ENCODE assay signal across 8 cellular contexts in the genomic region with DNA sequence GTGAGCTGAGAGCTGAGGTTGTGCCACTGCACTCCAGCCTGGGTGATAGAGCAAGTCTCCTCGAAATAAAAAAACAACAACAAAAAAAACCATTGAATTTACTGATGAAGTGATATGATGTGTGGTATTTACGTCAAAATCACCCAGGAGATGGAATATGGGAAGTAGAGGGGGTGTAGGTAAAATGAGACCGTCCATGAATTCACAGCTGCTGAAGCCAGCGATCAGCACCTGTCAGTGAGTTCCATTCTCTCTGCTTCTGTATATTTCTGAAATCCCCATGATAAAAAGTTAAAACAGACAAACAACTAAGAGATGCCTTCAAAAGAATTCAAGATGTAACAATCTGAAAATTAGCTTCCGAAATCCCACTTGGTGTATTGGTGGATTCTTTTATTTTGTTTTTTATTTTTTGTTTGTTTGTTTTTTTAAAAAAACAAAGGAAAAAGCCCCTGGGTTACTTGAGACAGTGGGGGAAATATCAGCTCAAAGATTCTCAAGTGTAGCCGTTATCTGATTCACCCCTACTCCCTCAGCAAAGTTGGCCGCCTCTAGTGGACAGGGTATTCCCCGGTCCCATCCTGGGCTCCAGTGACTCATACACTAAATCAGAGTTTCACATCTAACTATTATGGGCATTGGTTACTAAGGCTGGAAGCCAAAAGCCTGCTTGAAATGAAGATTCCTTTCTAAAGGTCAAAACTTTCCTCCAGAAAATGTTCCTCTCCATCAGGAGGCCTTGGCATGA.
A peak's percentile ranks its signal among the peaks of the same experiment; 100 is the strongest.
DNase-seq lines count a peak whose midpoint lies in the region; ATAC-seq lines count a peak whose summit lies in the region.

No MANE protein-coding gene starts in this region.

- H2AFZ ChIP-seq in trophoblast cell (ENCODE audit: insufficient read depth, low read length, poor library complexity) = no peak overlapping the region

- H3K27ac ChIP-seq in trophoblast cell (ENCODE audit: low read depth, low read length) = no peak overlapping the region

- no peak overlapping the region for H3K23ac ChIP-seq in trophoblast cell (ENCODE audit: low read length)

- ATAC-seq in GM19463 (IDR thresholded peaks at IDR 0.05; ENCODE audit: unreplicated experiment) (peak; percentile 92), HG03469 (IDR thresholded peaks at IDR 0.05; ENCODE audit: unreplicated experiment) (peak; percentile 71)
- peak; percentile 97 for ATAC-seq in activated naive CD8-positive, alpha-beta T cell treated with anti-CD3 and anti-CD28 coated beads, Interleukin-2, amount 50 U/mL, for 24 hours

- no peak overlapping the region for H2BK12ac ChIP-seq in trophoblast cell (ENCODE audit: low read length)

- H3K79me2 ChIP-seq in trophoblast cell (ENCODE audit: control insufficient read depth, insufficient read depth, low read length, poor library complexity) = no peaks in the 10 kb centered on the region

- no peaks in the 10 kb centered on the region for H3K27me3 ChIP-seq in trophoblast cell (ENCODE audit: insufficient read depth, low read length)

- H3K36me3 ChIP-seq in trophoblast cell (ENCODE audit: control insufficient read depth in 1 of 2, insufficient read depth in 2 of 2, low read length in 2 of 2) = no peaks in the 10 kb centered on the region

- peak; percentile 84 for DNase-seq in GM03348 (ENCODE audit: low spot score)
- DNase-seq in activated naive CD8-positive, alpha-beta T cell treated with anti-CD3 and anti-CD28 coated beads, Interleukin-2, amount 50 U/mL, for 24 hours = peak; percentile 59
- peak; percentile 83 to 86 for DNase-seq in trophoblast cell
- DNase-seq in NCI-H1417 treated with DMSO at 0.1 percent for 48 hours (lab: John Stamatoyannopoulos, UW) = no peak
- no peak for DNase-seq in NOMO-1 (lab: John Stamatoyannopoulos, UW; ENCODE audit: unreplicated experiment in 2 of 2)
- no peak for DNase-seq in mesenteric fat pad (ENCODE audit: low spot score)

- no peak overlapping the region for H3K14ac ChIP-seq in trophoblast cell (ENCODE audit: low read length)

- no peak overlapping the region for H4K91ac ChIP-seq in trophoblast cell (ENCODE audit: low read depth, low read length)

- H3K4me3 ChIP-seq in trophoblast cell (ENCODE audit: low read depth, low read length) = no peak overlapping the region

- no peaks in the 10 kb centered on the region for H3K9me3 ChIP-seq in trophoblast cell (ENCODE audit: insufficient read depth, low read depth, low read length)

- H3K9ac ChIP-seq in trophoblast cell (ENCODE audit: low read length) = no peak overlapping the region

- peak overlapping the region; percentile 90 for H3K27ac Mint-ChIP-seq in activated naive CD8-positive, alpha-beta T cell treated with anti-CD3 and anti-CD28 coated beads, Interleukin-2, amount 50 U/mL, for 24 hours

- H3K79me1 ChIP-seq in trophoblast cell (ENCODE audit: low read length) = no peaks in the 10 kb centered on the region

- no peak overlapping the region for H2AK5ac ChIP-seq in trophoblast cell (ENCODE audit: low read length)

- no peak overlapping the region for H2BK120ac ChIP-seq in trophoblast cell (ENCODE audit: insufficient read depth, low read length, poor library complexity)

- no CpG with 5 or more reads among the region's 8 CpGs for WGBS in trophoblast cell (ENCODE audit: extremely low coverage, insufficient coverage, insufficient read length)

- no peak overlapping the region for H3K4me3 Mint-ChIP-seq in activated naive CD8-positive, alpha-beta T cell treated with anti-CD3 and anti-CD28 coated beads, Interleukin-2, amount 50 U/mL, for 24 hours

- H3K4ac ChIP-seq in trophoblast cell (ENCODE audit: low read depth, low read length) = no peak overlapping the region

- H3K36me3 Mint-ChIP-seq in activated naive CD8-positive, alpha-beta T cell treated with anti-CD3 and anti-CD28 coated beads, Interleukin-2, amount 50 U/mL, for 24 hours (ENCODE audit: low read depth) = no peaks in the 10 kb centered on the region

- H4K12ac ChIP-seq in trophoblast cell (ENCODE audit: low read depth, low read length) = no peak overlapping the region

- H3K4me2 ChIP-seq in trophoblast cell (ENCODE audit: low read length) = no peak overlapping the region

- no peak overlapping the region for H4K8ac ChIP-seq in trophoblast cell (ENCODE audit: low read depth, low read length)

- H3K4me1 ChIP-seq in trophoblast cell (ENCODE audit: control insufficient read depth in 1 of 2, insufficient read depth in 2 of 2, low read length in 2 of 2) = no peaks in the 10 kb centered on the region

- no peak overlapping the region for H2BK5ac ChIP-seq in trophoblast cell (ENCODE audit: low read depth, low read length, poor library complexity)

- no peaks in the 10 kb centered on the region for H3K27me3 Mint-ChIP-seq in activated naive CD8-positive, alpha-beta T cell treated with anti-CD3 and anti-CD28 coated beads, Interleukin-2, amount 50 U/mL, for 24 hours

- peaks cover 46% of the 10 kb centered on the region for H3K4me1 Mint-ChIP-seq in activated naive CD8-positive, alpha-beta T cell treated with anti-CD3 and anti-CD28 coated beads, Interleukin-2, amount 50 U/mL, for 24 hours

- no peaks in the 10 kb centered on the region for H3K9me3 Mint-ChIP-seq in activated naive CD8-positive, alpha-beta T cell treated with anti-CD3 and anti-CD28 coated beads, Interleukin-2, amount 50 U/mL, for 24 hours

- H3K18ac ChIP-seq in trophoblast cell (ENCODE audit: low read length) = no peak overlapping the region

Comparison
In these comparisons a context has a peak if more than half of its experiments do, and no peak if none do; other contexts are left out.
1. DNase-seq: peak in GM03348 (single experiment), activated naive CD8-positive, alpha-beta T cell treated with anti-CD3 and anti-CD28 coated beads, Interleukin-2, amount 50 U/mL, for 24 hours (single experiment) and trophoblast cell (2 of 2); none in NCI-H1417 treated with DMSO at 0.1 percent for 48 hours (single experiment), NOMO-1 (0 of 2) and mesenteric fat pad (single experiment).
2. Peak in every context shown above with its lines, with median percentiles within 50 percentile points of each other: ATAC-seq.